7 cellular contexts compared by ENCODE assay signal in the genomic region with DNA sequence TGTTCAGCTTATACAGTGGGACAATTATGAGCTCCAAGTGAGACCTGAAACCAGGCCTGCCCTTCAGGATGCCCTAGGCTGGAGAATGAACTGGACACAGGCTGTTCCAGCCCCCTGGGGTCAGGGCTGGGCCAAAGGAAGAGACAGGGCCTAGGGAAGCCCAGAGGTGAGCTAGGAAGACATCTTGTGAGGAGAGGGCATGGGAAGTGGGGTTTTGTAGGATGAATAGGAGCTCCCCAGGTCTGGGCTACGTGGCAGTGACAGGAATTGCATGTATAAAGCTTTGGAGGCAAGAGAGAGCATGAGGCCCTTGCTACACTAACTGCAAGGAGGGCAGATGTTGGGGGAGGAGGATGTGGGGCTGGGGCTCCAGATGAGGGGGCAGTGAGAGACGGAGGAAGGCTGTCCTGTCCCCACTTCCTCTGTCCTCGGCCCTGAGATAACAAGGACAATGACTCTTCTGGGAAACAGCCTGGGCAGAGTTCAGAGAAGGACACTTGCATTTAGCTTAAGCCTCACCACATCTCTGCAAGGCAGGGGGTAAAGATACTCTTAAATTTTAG. TPM values are rescaled to one million over a fixed set of nuclear protein-coding genes. Genes with fewer than 3 reads are reported as not detected.
DNase-seq lines count a peak whose midpoint lies in the region; ATAC-seq and TF ChIP-seq lines count a peak whose summit lies in the region.
"Had no signal": no experiment of that assay in that cellular context is flagged by ENCODE, and none has a peak within 500 bp of the region (broad histone marks: within the 10 kb centered on the region; RNA-seq: fewer than 3 reads in every experiment).

No MANE protein-coding gene starts in this region.

- peaks cover 16% of the 10 kb centered on the region for H3K4me1 Mint-ChIP-seq in stimulated activated naive CD8-positive, alpha-beta T cell treated with anti-CD3 and anti-CD28 coated beads, Interleukin-15, amount 100 ng/mL, for 72 hours
- peaks cover 5 to 6% of the 10 kb centered on the region in 2 donors for H3K4me1 Mint-ChIP-seq in effector memory CD8-positive, alpha-beta T cell (ENCODE audit: low read depth in 2 of 2)

- H3K9me3 ChIP-seq in gastroesophageal sphincter (no peaks in the 10 kb centered on the region), vagina (no peaks in the 10 kb centered on the region)

- no peak for TF ChIP-seq EP300 in gastroesophageal sphincter (IDR thresholded peaks at IDR 0.05)

- no peak overlapping the region for H3K27ac Mint-ChIP-seq in stimulated activated naive CD8-positive, alpha-beta T cell treated with anti-CD3 and anti-CD28 coated beads, Interleukin-15, amount 100 ng/mL, for 72 hours
- peak overlapping the region in 1 of 2 donors; percentile 82 for H3K27ac Mint-ChIP-seq in effector memory CD8-positive, alpha-beta T cell

- intact Hi-C loops in vagina (cut with DNase I) = no loop called here

- no peaks in the 10 kb centered on the region for H3K27me3 Mint-ChIP-seq in stimulated activated naive CD8-positive, alpha-beta T cell treated with anti-CD3 and anti-CD28 coated beads, Interleukin-15, amount 100 ng/mL, for 72 hours
- no peaks in the 10 kb centered on the region for H3K27me3 Mint-ChIP-seq in effector memory CD8-positive, alpha-beta T cell

- no peak for DNase-seq in stimulated activated naive CD8-positive, alpha-beta T cell treated with anti-CD3 and anti-CD28 coated beads, Interleukin-15, amount 100 ng/mL, for 72 hours
- no peak for DNase-seq in stimulated activated naive CD8-positive, alpha-beta T cell treated with anti-CD3 and anti-CD28 coated beads, Interleukin-15, Interleukin-2, amounts not matched to agents 100 U/mL and 50 U/mL, for 24 hours
- DNase-seq in vagina (ENCODE audit: extremely low spot score in 2 of 2) (no peak), pons (ENCODE audit: low spot score) (no peak)
- no peak for DNase-seq in effector memory CD8-positive, alpha-beta T cell
- DNase-seq: NCI-H1694 had no signal

- no peaks in the 10 kb centered on the region for H3K9me3 Mint-ChIP-seq in stimulated activated naive CD8-positive, alpha-beta T cell treated with anti-CD3 and anti-CD28 coated beads, Interleukin-15, amount 100 ng/mL, for 72 hours
- H3K9me3 Mint-ChIP-seq in effector memory CD8-positive, alpha-beta T cell = no peaks in the 10 kb centered on the region

- peak overlapping the region; percentile 12 for H3K4me3 Mint-ChIP-seq in stimulated activated naive CD8-positive, alpha-beta T cell treated with anti-CD3 and anti-CD28 coated beads, Interleukin-15, amount 100 ng/mL, for 72 hours
- peak overlapping the region in 1 of 2 donors; percentile 45 for H3K4me3 Mint-ChIP-seq in effector memory CD8-positive, alpha-beta T cell

- H3K36me3 ChIP-seq in gastroesophageal sphincter (peaks cover 0 to 30% of the 10 kb centered on the region in 2 donors), vagina (peaks cover 0 to 24% of the 10 kb centered on the region in 2 donors)

- H3K27ac ChIP-seq in gastroesophageal sphincter (peak overlapping the region in 3 of 4 donors; percentile 82 to 92 (median 86)), vagina (peak overlapping the region; percentile 80)

- peak overlapping the region in 1 of 2 donors; percentile 76 for H3K4me3 ChIP-seq in gastroesophageal sphincter
- peak overlapping the region in 1 of 2 donors; percentile 62 for H3K4me3 ChIP-seq in vagina

- peaks cover 0 to 90% (median 35%) of the 10 kb centered on the region in 3 donors for H3K4me1 ChIP-seq in gastroesophageal sphincter
- H3K4me1 ChIP-seq in vagina = peaks cover 53% of the 10 kb centered on the region

- TF ChIP-seq CTCF in gastroesophageal sphincter (IDR thresholded peaks at IDR 0.05) (no peak), vagina (IDR thresholded peaks at IDR 0.05) (no peak)

- ATAC-seq in stimulated activated naive CD8-positive, alpha-beta T cell treated with anti-CD3 and anti-CD28 coated beads, Interleukin-15, amount 100 ng/mL, for 72 hours = no peak
- no peak for ATAC-seq in stimulated activated naive CD8-positive, alpha-beta T cell treated with anti-CD3 and anti-CD28 coated beads, Interleukin-15, Interleukin-2, amounts not matched to agents 100 U/mL and 50 U/mL, for 24 hours
- ATAC-seq in gastroesophageal sphincter = no peak
- ATAC-seq in effector memory CD8-positive, alpha-beta T cell (replicated peaks) = no peak

- H3K27me3 ChIP-seq in gastroesophageal sphincter (no peaks in the 10 kb centered on the region), vagina (no peaks in the 10 kb centered on the region)

- TF ChIP-seq POLR2A in gastroesophageal sphincter (IDR thresholded peaks at IDR 0.05) (no peak), vagina (IDR thresholded peaks at IDR 0.05) (no peak)

- 59% methylated on average over 3 of the region's 3 CpGs; no CpG with 5 or more reads in 1 of the 2 donors for WGBS in gastroesophageal sphincter (ENCODE audit: low coverage in 1 of 2), 2 donors

- H3K36me3 Mint-ChIP-seq in effector memory CD8-positive, alpha-beta T cell (ENCODE audit: insufficient read depth) = peaks cover 5% of the 10 kb centered on the region

RNA-seq across cellular contexts. Expression of a gene that starts 1.5 kb away (rescaled TPM):
- total RNA-seq in gastroesophageal sphincter = 10 to 100 TPM in 1 of 4 donors, 1 to 10 TPM in 3; 1.4 to 14.9 (median 4.5) TPM
- total RNA-seq in vagina = 1.7 TPM

RNA-seq across cellular contexts. Expression of a gene that starts 18.4 kb away (rescaled TPM):
- total RNA-seq in gastroesophageal sphincter = 10 to 100 TPM; 20.3 to 34.2 (median 28.6) TPM
- total RNA-seq in vagina = 36.3 TPM

RNA-seq across cellular contexts. Expression of a gene that starts 22.9 kb away (rescaled TPM):
- 10 to 100 TPM in 1 of 4 donors, 1 to 10 TPM in 2, under 1 TPM in 1; 0.94 to 16.8 (median 2.1) TPM for total RNA-seq in gastroesophageal sphincter
- total RNA-seq in vagina = 0.25 TPM

RNA-seq across cellular contexts. Expression of a gene that starts 35.4 kb away (rescaled TPM):
- total RNA-seq in gastroesophageal sphincter (100 to 1,000 TPM; 106 to 203 (median 154) TPM), vagina (92.8 TPM)

RNA-seq across cellular contexts. Expression of a gene that starts 50.8 kb away (rescaled TPM):
- total RNA-seq in gastroesophageal sphincter (10 to 100 TPM; 22.1 to 94.1 (median 42.2) TPM), vagina (48.4 TPM)
